In the genomic region with DNA sequence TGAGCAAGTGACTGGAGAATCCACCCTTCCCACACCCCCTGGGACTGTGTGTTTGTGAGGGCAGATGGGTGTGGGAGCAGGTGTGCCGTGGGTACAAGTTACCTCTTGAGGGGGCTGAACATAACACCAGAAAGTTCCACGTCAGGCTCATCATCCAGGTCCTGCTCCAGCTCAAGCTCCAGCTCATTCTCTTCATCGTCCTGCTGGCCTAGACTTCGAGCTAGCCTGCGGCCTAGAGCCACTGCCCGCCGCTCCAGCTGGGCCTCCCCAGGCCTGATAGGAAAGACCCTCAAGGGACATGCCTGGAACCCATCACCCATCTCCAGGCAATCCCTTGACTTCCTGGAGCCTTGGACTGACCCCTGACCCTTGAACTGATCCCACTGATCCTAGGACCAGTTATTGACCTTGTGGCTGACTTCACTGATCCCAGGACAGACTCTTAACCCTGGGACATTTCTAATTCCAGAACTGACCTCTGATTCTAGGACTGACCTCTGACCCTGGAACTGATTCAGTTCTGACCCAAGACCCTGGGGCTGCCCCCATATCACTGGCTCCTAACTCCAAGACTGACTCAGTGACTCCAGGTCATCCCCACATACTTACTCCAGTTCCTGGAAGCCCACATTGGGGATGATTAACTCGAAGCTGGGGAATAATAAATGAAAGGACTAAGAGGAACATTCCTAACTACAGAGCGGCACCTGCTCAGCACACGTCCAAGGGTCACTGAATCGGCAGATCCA, we compare ENCODE assay signal across 1 cellular context.
A peak's percentile ranks its signal among the peaks of the same experiment; 100 is the strongest.
TF ChIP-seq lines count a peak whose summit lies in the region.

No MANE protein-coding gene starts in this region.

TF ChIP-seq in K562, 482 proteins besides CTCF, POLR2A, EP300 and RAD21 (continued from another document):
- TF ChIP-seq, protein P1, sequence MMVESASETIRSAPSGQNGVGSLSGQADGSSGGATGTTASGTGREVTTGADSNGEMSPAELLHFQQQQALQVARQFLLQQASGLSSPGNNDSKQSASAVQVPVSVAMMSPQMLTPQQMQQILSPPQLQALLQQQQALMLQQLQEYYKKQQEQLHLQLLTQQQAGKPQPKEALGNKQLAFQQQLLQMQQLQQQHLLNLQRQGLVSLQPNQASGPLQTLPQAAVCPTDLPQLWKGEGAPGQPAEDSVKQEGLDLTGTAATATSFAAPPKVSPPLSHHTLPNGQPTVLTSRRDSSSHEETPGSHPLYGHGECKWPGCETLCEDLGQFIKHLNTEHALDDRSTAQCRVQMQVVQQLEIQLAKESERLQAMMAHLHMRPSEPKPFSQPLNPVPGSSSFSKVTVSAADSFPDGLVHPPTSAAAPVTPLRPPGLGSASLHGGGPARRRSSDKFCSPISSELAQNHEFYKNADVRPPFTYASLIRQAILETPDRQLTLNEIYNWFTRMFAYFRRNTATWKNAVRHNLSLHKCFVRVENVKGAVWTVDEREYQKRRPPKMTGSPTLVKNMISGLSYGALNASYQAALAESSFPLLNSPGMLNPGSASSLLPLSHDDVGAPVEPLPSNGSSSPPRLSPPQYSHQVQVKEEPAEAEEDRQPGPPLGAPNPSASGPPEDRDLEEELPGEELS (CRISPR knock-in tag; IDR thresholded peaks at IDR 0.05; ENCODE audit: borderline replicate concordance), result no peak
- TF ChIP-seq KLF10 (CRISPR knock-in tag; IDR thresholded peaks at IDR 0.05) (no peak), NR2C1 (IDR thresholded peaks at IDR 0.05) (peak; percentile 76), NR2C1 (tag; IDR thresholded peaks at IDR 0.05) (no peak; the same call in none of the 2 replicates)
